ENCODE assay signal across 9 cellular contexts in genomic region chr13:26558912-26559485, GRCh38. TPM values are rescaled to one million over a fixed set of nuclear protein-coding genes. Genes with fewer than 3 reads are reported as not detected.
DNase-seq lines count a peak whose midpoint lies in the region; ATAC-seq and TF ChIP-seq lines count a peak whose summit lies in the region.
"Had no signal": no experiment of that assay in that cellular context is flagged by ENCODE, and none has a peak within 500 bp of the region (broad histone marks: within the 10 kb centered on the region; RNA-seq: fewer than 3 reads in every experiment).

No MANE protein-coding gene starts in this region.

- POLR2A ChIA-PET in activated CD4-positive, alpha-beta T cell treated with anti-CD3 and anti-CD28 coated beads, Interleukin-2, amount 10 ng/mL, durations not matched to agents 7 days and 5 days (lab: Charles Lee), result no interaction called here

- peak overlapping the region; percentile 56 for H3K4me3 Mint-ChIP-seq in activated CD4-positive, alpha-beta T cell treated with anti-CD3 and anti-CD28 coated beads, Interleukin-2, amount 10 ng/mL, durations not matched to agents 7 days and 5 days
- H3K4me3 Mint-ChIP-seq in stimulated activated naive CD8-positive, alpha-beta T cell treated with anti-CD3 and anti-CD28 coated beads, Interleukin-15, amount 100 ng/mL, for 72 hours, result peak overlapping the region in 1 of 2 donors; percentile 57

- H3K4me3 ChIP-seq in fibroblast of pulmonary artery (replicated peaks; ENCODE audit: low read depth, low read length) (peak overlapping the region; percentile 58), skeletal muscle cell (ENCODE audit: low read depth, low read length) (peak overlapping the region; percentile 88)

- H3K27ac Mint-ChIP-seq in activated CD4-positive, alpha-beta T cell treated with anti-CD3 and anti-CD28 coated beads, Interleukin-2, amount 10 ng/mL, durations not matched to agents 7 days and 5 days, result no peak overlapping the region
- H3K27ac Mint-ChIP-seq in stimulated activated naive CD8-positive, alpha-beta T cell treated with anti-CD3 and anti-CD28 coated beads, Interleukin-15, amount 100 ng/mL, for 72 hours, result no peak overlapping the region

- no peaks in the 10 kb centered on the region for H3K9me3 Mint-ChIP-seq in activated CD4-positive, alpha-beta T cell treated with anti-CD3 and anti-CD28 coated beads, Interleukin-2, amount 10 ng/mL, durations not matched to agents 7 days and 5 days
- H3K9me3 Mint-ChIP-seq in stimulated activated naive CD8-positive, alpha-beta T cell treated with anti-CD3 and anti-CD28 coated beads, Interleukin-15, amount 100 ng/mL, for 72 hours, result no peaks in the 10 kb centered on the region

- in situ Hi-C loops in SK-MEL-5 (cut with HindIII; ENCODE audit: low pct_unique_long_range_greater_than_20kb, low sequenced_read_pairs), result no loop called here

- H3K36me3 Mint-ChIP-seq in activated CD4-positive, alpha-beta T cell treated with anti-CD3 and anti-CD28 coated beads, Interleukin-2, amount 10 ng/mL, durations not matched to agents 7 days and 5 days (ENCODE audit: low read depth), result no peaks in the 10 kb centered on the region

- no peak for TF ChIP-seq CTCF in fibroblast of pulmonary artery (IDR thresholded peaks at IDR 0.05; ENCODE audit: low read length, missing control alignments)

- peaks cover 3% of the 10 kb centered on the region for H3K4me1 Mint-ChIP-seq in activated CD4-positive, alpha-beta T cell treated with anti-CD3 and anti-CD28 coated beads, Interleukin-2, amount 10 ng/mL, durations not matched to agents 7 days and 5 days
- peaks cover 7% of the 10 kb centered on the region for H3K4me1 Mint-ChIP-seq in stimulated activated naive CD8-positive, alpha-beta T cell treated with anti-CD3 and anti-CD28 coated beads, Interleukin-15, amount 100 ng/mL, for 72 hours

- CTCF ChIA-PET in activated CD4-positive, alpha-beta T cell treated with anti-CD3 and anti-CD28 coated beads, Interleukin-2, amount 10 ng/mL, durations not matched to agents 7 days and 5 days (lab: Charles Lee), result no interaction called here

- ATAC-seq in stimulated activated naive CD8-positive, alpha-beta T cell treated with anti-CD3 and anti-CD28 coated beads, Interleukin-15, amount 100 ng/mL, for 72 hours, result no peak

- no peak for DNase-seq in activated CD4-positive, alpha-beta T cell treated with anti-CD3 and anti-CD28 coated beads, Interleukin-2, amount 10 ng/mL, durations not matched to agents 7 days and 5 days
- DNase-seq in activated CD4-positive, alpha-beta T cell treated with anti-CD3 and anti-CD28 coated beads for 48 hours, result no peak
- DNase-seq in SK-MEL-5 (ENCODE audit: low read depth, low spot score) (peak; percentile 30), fibroblast of pulmonary artery (ENCODE audit: low read depth) (peak; percentile 23), skeletal muscle cell (ENCODE audit: low read depth) (no peak), Ammon's horn (ENCODE audit: low spot score) (no peak), NCI-H1694 (lab: John Stamatoyannopoulos, UW) (no peak)
- no peak for DNase-seq in stimulated activated naive CD8-positive, alpha-beta T cell treated with anti-CD3 and anti-CD28 coated beads, Interleukin-15, amount 100 ng/mL, for 72 hours
- DNase-seq: transverse colon had no signal

- peaks cover 40% of the 10 kb centered on the region for H3K27me3 Mint-ChIP-seq in activated CD4-positive, alpha-beta T cell treated with anti-CD3 and anti-CD28 coated beads, Interleukin-2, amount 10 ng/mL, durations not matched to agents 7 days and 5 days
- H3K27me3 Mint-ChIP-seq in stimulated activated naive CD8-positive, alpha-beta T cell treated with anti-CD3 and anti-CD28 coated beads, Interleukin-15, amount 100 ng/mL, for 72 hours, result peaks cover 41% of the 10 kb centered on the region

RNA-seq across cellular contexts. Expression of gene WASF3, which starts 1.5 kb away (rescaled TPM):
- under 1 TPM in 1 of 2 experiments, not detected in 1; 0.12 TPM for total RNA-seq in activated CD4-positive, alpha-beta T cell treated with anti-CD3 and anti-CD28 coated beads, Interleukin-2, amount 10 ng/mL, durations not matched to agents 7 days and 5 days
- total RNA-seq in SK-MEL-5 (2014; rRNA removed; shearing (Covaris generic)), result 17.2 and 17.4 TPM in 2 replicates
- polyA plus RNA-seq in SK-MEL-5 (2015; cell fraction: cytosol; rRNA removed), result 24.0 and 32.7 TPM in 2 replicates
- 19.1 and 23.9 TPM in 2 replicates for polyA plus RNA-seq in SK-MEL-5 (2015; cell fraction: nucleus; rRNA removed)

Comparison
In these comparisons a context has a peak if more than half of its experiments do, and no peak if none do; other contexts are left out.
1. DNase-seq: peak in SK-MEL-5 (single experiment) and fibroblast of pulmonary artery (single experiment); none in activated CD4-positive, alpha-beta T cell treated with anti-CD3 and anti-CD28 coated beads, Interleukin-2, amount 10 ng/mL, durations not matched to agents 7 days and 5 days (single experiment), activated CD4-positive, alpha-beta T cell treated with anti-CD3 and anti-CD28 coated beads for 48 hours (single experiment), skeletal muscle cell (single experiment), stimulated activated naive CD8-positive, alpha-beta T cell treated with anti-CD3 and anti-CD28 coated beads, Interleukin-15, amount 100 ng/mL, for 72 hours (0 of 2), Ammon's horn (single experiment) and NCI-H1694 (single experiment).
2. RNA of gene WASF3, which starts 1.5 kb away (total RNA-seq): 17.2 to 17.4 TPM in SK-MEL-5; 0.12 TPM in activated CD4-positive, alpha-beta T cell treated with anti-CD3 and anti-CD28 coated beads, Interleukin-2, amount 10 ng/mL, durations not matched to agents 7 days and 5 days; every median in the first group is over 10 times any median in the second.